Comparison of ENCODE assay signal across 8 cellular contexts in the genomic region with DNA sequence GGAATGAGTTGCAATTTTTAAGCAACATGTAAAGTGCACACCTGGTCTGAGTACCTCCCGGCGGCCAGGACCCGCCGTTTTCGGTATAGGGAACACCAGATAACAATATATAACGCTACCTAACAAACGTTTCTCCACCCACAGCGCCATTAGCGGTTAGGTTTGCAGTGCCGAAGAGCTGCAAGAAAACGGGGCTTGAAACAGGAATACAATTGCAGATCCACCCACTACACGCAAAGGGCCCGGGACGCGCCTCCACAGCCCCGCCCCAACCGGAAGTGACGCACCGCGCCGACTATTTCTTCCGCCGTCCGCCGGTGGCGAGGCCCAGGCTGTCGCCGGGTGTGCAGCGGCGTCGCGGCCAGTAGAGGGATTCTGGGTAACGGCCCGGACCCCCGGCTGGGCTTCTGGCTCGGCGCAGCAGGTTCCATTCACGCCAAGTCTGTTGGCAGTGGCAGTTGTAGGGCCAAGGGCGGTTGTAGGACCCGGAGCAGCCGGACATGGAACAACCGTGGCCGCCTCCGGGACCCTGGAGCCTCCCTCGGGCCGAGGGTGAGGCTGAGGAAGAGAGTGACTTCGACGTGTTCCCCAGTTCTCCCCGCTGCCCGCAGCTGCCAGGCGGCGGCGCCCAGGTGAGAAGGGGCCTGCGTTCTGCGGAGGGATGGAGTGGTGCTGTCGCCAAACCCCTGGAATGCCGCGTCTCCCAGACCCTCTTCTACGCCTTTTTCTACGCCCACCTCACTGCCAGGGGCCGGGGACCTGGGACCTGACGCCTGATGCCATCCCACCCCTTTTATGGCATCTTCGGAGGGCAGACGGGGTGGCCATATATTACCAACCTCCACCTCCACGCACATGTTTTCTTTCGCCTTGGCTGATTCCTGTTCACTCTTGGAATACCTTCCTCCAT.
DNase-seq lines count a peak whose midpoint lies in the region; ATAC-seq, FAIRE-seq and TF ChIP-seq lines count a peak whose summit lies in the region.

Gene CDC37L1 (plus strand): TSS at position 302 of the 910 bp plus-strand sequence. CDS start 199 bp downstream, at position 501.

- peak within 1 kb of the TSS; percentile 94 for H3K27ac ChIP-seq in BLaER1
- peak within 1 kb of the TSS; percentile 94 to 97 for H3K27ac ChIP-seq in coronary artery

- no peaks in the 10 kb centered on the region for H3K9me3 ChIP-seq in BLaER1

- ATAC-seq in HG03457 (IDR thresholded peaks at IDR 0.05; ENCODE audit: unreplicated experiment): peak; percentile 90

- no peaks in the 10 kb centered on the region for H3K27me3 ChIP-seq in BLaER1

- peak; percentile 33 for TF ChIP-seq CTCF in coronary artery (IDR thresholded peaks at IDR 0.05)

- peak; percentile 78 for DNase-seq in GM19239 (ENCODE audit: insufficient read length, low spot score)
- DNase-seq in NCI-H524 treated with DMSO at 0.1 percent for 48 hours (lab: John Stamatoyannopoulos, UW): peak; percentile 83
- DNase-seq in activated CD4-positive, alpha-beta T cell treated with anti-CD3 and anti-CD28 coated beads for 48 hours: peak; percentile 99
- peak; percentile 99 for DNase-seq in coronary artery (ENCODE audit: low spot score)
- peak; percentile 99 for DNase-seq in left kidney (ENCODE audit: low read depth, low spot score)
- peak; percentile 100 for DNase-seq in stimulated activated CD4-positive, alpha-beta T cell treated with anti-CD3 and anti-CD28 coated beads, Interleukin-2, amount 100 ng/mL, for 24 hours

- peaks cover 14% of the 10 kb centered on the region for H4K20me1 ChIP-seq in BLaER1

- FAIRE-seq in GM19239 (lab: Jason Lieb, UNC): peak; percentile 95

- H3K9ac ChIP-seq in BLaER1: peak within 1 kb of the TSS; percentile 91

- H3K4me1 ChIP-seq in BLaER1: peaks cover 22% of the 10 kb centered on the region

- peaks cover 12% of the 10 kb centered on the region for H3K36me3 ChIP-seq in BLaER1

- H3K4me3 ChIP-seq in BLaER1: peak within 1 kb of the TSS; percentile 82
- H3K4me3 ChIP-seq in coronary artery: peak within 1 kb of the TSS; percentile 79

- peak within 1 kb of the TSS; percentile 79 for H3K4me2 ChIP-seq in BLaER1

Comparison
In these comparisons a context has a peak if more than half of its experiments do, and no peak if none do; other contexts are left out.
1. Peak in every context shown above with its lines: DNase-seq, ATAC-seq, H3K4me3 ChIP-seq and H3K27ac ChIP-seq.